Comparison of ENCODE assay signal across 1 cellular context in the genomic region with DNA sequence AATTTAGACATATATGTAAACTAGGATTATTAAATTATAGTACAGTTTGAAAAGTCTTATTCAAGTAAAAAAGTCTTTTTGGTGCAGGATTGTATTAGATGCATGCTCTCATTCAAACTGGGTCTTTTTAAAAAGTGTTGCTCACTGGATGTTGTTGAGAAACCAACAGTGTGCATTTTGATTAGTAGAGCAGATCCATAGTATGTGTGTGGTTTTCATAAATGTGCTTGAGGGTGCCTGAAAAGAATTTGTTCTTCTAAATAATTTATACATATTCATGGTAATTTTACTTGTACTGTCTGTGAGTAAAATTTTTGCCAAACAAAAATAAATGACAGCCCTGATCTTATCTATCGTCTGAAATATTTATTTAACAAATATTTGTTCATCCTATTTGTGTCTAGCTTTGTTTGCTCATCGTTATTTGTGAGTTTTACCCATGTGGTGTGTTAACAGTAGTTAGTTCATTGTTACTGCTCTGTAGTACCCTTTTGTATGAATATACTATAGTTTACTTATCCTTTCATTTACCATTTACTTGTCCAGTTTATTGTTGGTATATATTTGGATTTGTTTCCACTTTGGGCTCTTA.
TF ChIP-seq lines count a peak whose summit lies in the region.

No MANE protein-coding gene starts in this region.

TF ChIP-seq in HepG2, 621 proteins besides CTCF, POLR2A, EP300 and RAD21 (continued from another document):
- TF ChIP-seq, protein P1, sequence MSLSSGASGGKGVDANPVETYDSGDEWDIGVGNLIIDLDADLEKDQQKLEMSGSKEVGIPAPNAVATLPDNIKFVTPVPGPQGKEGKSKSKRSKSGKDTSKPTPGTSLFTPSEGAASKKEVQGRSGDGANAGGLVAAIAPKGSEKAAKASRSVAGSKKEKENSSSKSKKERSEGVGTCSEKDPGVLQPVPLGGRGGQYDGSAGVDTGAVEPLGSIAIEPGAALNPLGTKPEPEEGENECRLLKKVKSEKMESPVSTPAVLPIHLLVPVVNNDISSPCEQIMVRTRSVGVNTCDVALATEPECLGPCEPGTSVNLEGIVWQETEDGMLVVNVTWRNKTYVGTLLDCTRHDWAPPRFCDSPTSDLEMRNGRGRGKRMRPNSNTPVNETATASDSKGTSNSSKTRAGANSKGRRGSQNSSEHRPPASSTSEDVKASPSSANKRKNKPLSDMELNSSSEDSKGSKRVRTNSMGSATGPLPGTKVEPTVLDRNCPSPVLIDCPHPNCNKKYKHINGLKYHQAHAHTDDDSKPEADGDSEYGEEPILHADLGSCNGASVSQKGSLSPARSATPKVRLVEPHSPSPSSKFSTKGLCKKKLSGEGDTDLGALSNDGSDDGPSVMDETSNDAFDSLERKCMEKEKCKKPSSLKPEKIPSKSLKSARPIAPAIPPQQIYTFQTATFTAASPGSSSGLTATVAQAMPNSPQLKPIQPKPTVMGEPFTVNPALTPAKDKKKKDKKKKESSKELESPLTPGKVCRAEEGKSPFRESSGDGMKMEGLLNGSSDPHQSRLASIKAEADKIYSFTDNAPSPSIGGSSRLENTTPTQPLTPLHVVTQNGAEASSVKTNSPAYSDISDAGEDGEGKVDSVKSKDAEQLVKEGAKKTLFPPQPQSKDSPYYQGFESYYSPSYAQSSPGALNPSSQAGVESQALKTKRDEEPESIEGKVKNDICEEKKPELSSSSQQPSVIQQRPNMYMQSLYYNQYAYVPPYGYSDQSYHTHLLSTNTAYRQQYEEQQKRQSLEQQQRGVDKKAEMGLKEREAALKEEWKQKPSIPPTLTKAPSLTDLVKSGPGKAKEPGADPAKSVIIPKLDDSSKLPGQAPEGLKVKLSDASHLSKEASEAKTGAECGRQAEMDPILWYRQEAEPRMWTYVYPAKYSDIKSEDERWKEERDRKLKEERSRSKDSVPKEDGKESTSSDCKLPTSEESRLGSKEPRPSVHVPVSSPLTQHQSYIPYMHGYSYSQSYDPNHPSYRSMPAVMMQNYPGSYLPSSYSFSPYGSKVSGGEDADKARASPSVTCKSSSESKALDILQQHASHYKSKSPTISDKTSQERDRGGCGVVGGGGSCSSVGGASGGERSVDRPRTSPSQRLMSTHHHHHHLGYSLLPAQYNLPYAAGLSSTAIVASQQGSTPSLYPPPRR (CRISPR knock-in tag; IDR thresholded peaks at IDR 0.05; ENCODE audit: borderline replicate concordance): peak; percentile 69; the same call in 1 of the 2 replicates
- TF ChIP-seq ZNF143 (CRISPR knock-in tag; IDR thresholded peaks at IDR 0.05) (no peak), SAP130 (CRISPR knock-in tag; IDR thresholded peaks at IDR 0.05; ENCODE audit: low read depth) (peak; percentile 52)
